ENCODE assay signal across 8 cellular contexts in the genomic region with DNA sequence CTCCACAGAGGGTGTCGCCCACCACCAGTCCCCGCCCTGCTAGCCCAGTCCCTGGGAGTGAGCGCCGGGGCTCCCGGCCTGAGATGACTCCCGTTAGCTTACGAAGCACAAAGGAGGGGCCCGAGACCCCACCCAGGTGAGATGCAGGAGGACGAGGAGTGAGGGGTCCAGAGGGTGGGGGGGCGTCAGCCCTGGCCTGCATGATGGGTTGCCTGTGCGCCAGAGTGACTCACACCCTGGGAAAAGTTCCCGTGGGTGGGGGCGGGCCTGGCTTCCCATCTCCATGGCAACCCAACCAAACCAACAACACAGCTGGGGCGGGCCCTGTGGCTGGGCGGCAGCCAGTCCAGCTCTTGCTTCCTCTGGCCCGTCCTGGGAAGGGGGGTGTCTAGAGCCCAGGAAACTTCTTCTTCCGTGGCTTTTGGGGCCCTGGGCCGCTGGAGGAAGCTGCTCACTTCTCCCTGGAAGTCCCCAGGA. TPM values are rescaled to one million over a fixed set of nuclear protein-coding genes. Genes with fewer than 3 reads are reported as not detected.
A peak's percentile ranks its signal among the peaks of the same experiment; 100 is the strongest.
DNase-seq lines count a peak whose midpoint lies in the region; ATAC-seq, FAIRE-seq and TF ChIP-seq lines count a peak whose summit lies in the region.

No MANE protein-coding gene starts in this region.

- TF ChIP-seq CTCF in RWPE1 (conservative IDR thresholded peaks at IDR 0.05; ENCODE audit: low read depth): no peak
- no peak for TF ChIP-seq CTCF in heart right ventricle (IDR thresholded peaks at IDR 0.05)

- in situ Hi-C loops in HAP-1 (cut with MboI; ENCODE audit: low sequenced_read_pairs): no loop called here

- peak overlapping the region; percentile 94 for H3K27ac ChIP-seq in RWPE1
- peak overlapping the region; percentile 72 to 98 (median 94) for H3K27ac ChIP-seq in heart right ventricle

- H3K36me3 ChIP-seq in HAP-1 (replicated peaks): no peaks in the 10 kb centered on the region; the same call in none of the 2 replicates
- H3K36me3 ChIP-seq in heart right ventricle: peaks cover 0 to 12% (median 0%) of the 10 kb centered on the region in 9 donors

- H3K9me3 ChIP-seq in HAP-1: no peaks in the 10 kb centered on the region
- no peaks in the 10 kb centered on the region for H3K9me3 ChIP-seq in heart right ventricle

- DNase-seq in AG20443 (ENCODE audit: low spot score) (peak; percentile 99), HAP-1 (ENCODE audit: low spot score in 2 of 2) (peak; percentile 37 to 84), RWPE1 (ENCODE audit: low spot score) (peak; percentile 94), amniotic stem cell (lab: John Stamatoyannopoulos, UW) (peak; percentile 87), heart right ventricle (peak; percentile 95 to 98), pulmonary artery endothelial cell (ENCODE audit: low read depth, low spot score) (peak; percentile 93), urothelium cell line (ENCODE audit: low spot score) (peak; percentile 98)

- H3K4me1 ChIP-seq in HAP-1 (peaks cover 9% of the 10 kb centered on the region; the same call in 1 of the 2 replicates), heart right ventricle (peaks cover 52 to 88% (median 81%) of the 10 kb centered on the region in 9 donors)

- 14 to 23% methylated on average over 17 to 18 of the region's 18 CpGs for WGBS in heart right ventricle, 2 donors

- CTCF ChIA-PET in RWPE1 (lab: Yijun Ruan, JAX): interaction anchor here (0.6 kb wide), 1 partner anchor 10 kb away, joined by 3 read pairs; no protein-coding TSS in a partner anchor

- intact Hi-C loops in heart right ventricle (cut with DNase I): no loop called here

- H3K4me3 ChIP-seq in HAP-1 (no peak overlapping the region), heart right ventricle (peak overlapping the region in 9 of 10 donors; percentile 18 to 52 (median 28))

- peak; percentile 96 for FAIRE-seq in urothelium cell line (lab: Jason Lieb, UNC)

- H3K27me3 ChIP-seq in HAP-1 (ENCODE audit: low read depth) (peaks cover 11% of the 10 kb centered on the region), heart right ventricle (peaks cover 5 to 35% (median 26%) of the 10 kb centered on the region in 7 donors)

- POLR2A ChIA-PET in RWPE1 (lab: Yijun Ruan, JAX; ENCODE audit: low non-redundant PET): no interaction called here

- ATAC-seq in heart right ventricle (peak; percentile 62 to 86 (median 72)), GM19455 (IDR thresholded peaks at IDR 0.05; ENCODE audit: unreplicated experiment) (no peak)

RNA-seq across cellular contexts. Expression of a gene that starts 4.5 kb away (rescaled TPM):
- 10 to 100 TPM; 10.9 to 35.4 (median 13.6) TPM for total RNA-seq in heart right ventricle
- 10 to 100 TPM; 29.6 to 45.0 TPM for polyA plus RNA-seq in heart right ventricle
- total RNA-seq in pulmonary artery endothelial cell: 16.5 and 22.4 TPM in 2 replicates

RNA-seq across cellular contexts. Expression of a gene that starts 4.6 kb away (rescaled TPM):
- 1 to 10 TPM in 8 of 10 donors, under 1 TPM in 2; 0.87 to 4.3 (median 1.6) TPM for total RNA-seq in heart right ventricle
- polyA plus RNA-seq in heart right ventricle: 1 to 10 TPM; 3.1 to 3.8 TPM
- 0.25 and 0.73 TPM in 2 replicates for total RNA-seq in pulmonary artery endothelial cell

RNA-seq across cellular contexts. Expression of a gene that starts 42.8 kb away (rescaled TPM):
- 100 to 1,000 TPM; 131 to 153 (median 139) TPM for total RNA-seq in heart right ventricle
- polyA plus RNA-seq in heart right ventricle: 100 to 1,000 TPM; 105 to 115 TPM
- total RNA-seq in pulmonary artery endothelial cell: 220 TPM in 2 replicates

RNA-seq across cellular contexts. Expression of a gene that starts 43.1 kb away (rescaled TPM):
- total RNA-seq in heart right ventricle (10 to 100 TPM in 9 of 10 donors, 1 to 10 TPM in 1; 7.0 to 18.0 (median 12.2) TPM), pulmonary artery endothelial cell (18.9 and 21.6 TPM in 2 replicates)
- 10 to 100 TPM; 17.3 to 25.8 TPM for polyA plus RNA-seq in heart right ventricle
